ENCODE assay signal across 8 cellular contexts in genomic region chr16:88570691-88571092, GRCh38. TPM values are rescaled to one million over a fixed set of nuclear protein-coding genes. Genes with fewer than 3 reads are reported as not detected.
A peak's percentile ranks its signal among the peaks of the same experiment; 100 is the strongest.
DNase-seq lines count a peak whose midpoint lies in the region; TF ChIP-seq lines count a peak whose summit lies in the region.

No MANE protein-coding gene starts in this region.

- peak overlapping the region; percentile 81 for H3K9ac ChIP-seq in HUES6 (ENCODE audit: low read length)

- H3K36me3 ChIP-seq in HUES6 (ENCODE audit: control insufficient read depth, insufficient read depth, low read length) (peaks cover 22% of the 10 kb centered on the region), osteoblast (ENCODE audit: insufficient read depth, low read length) (peaks cover 6% of the 10 kb centered on the region)

- H3K36me3 Mint-ChIP-seq in activated CD4-positive, alpha-beta T cell treated with anti-CD3 and anti-CD28 coated beads, Interleukin-2, amount 10 ng/mL, durations not matched to agents 24 days and 14 days (ENCODE audit: low read depth) = peaks cover 17% of the 10 kb centered on the region

- no peaks in the 10 kb centered on the region for H3K27me3 Mint-ChIP-seq in activated CD4-positive, alpha-beta T cell treated with anti-CD3 and anti-CD28 coated beads, Interleukin-2, amount 10 ng/mL, durations not matched to agents 24 days and 14 days

- H3K79me2 ChIP-seq in osteoblast (ENCODE audit: insufficient read depth, low read length) = peaks cover 50% of the 10 kb centered on the region

- no peak overlapping the region for H3K27ac ChIP-seq in HUES6 (ENCODE audit: low read depth, low read length)
- H3K27ac ChIP-seq in osteoblast (ENCODE audit: low read depth, low read length) = peak overlapping the region; percentile 65

- H3K9me3 ChIP-seq in HUES6 (ENCODE audit: control insufficient read depth, insufficient read depth, low read depth, low read length) = no peaks in the 10 kb centered on the region
- H3K9me3 ChIP-seq in osteoblast (ENCODE audit: low read depth, low read length) = no peaks in the 10 kb centered on the region

- peak overlapping the region; percentile 83 for H3K4me2 ChIP-seq in osteoblast (ENCODE audit: insufficient read depth, low read length)

- H4K20me1 ChIP-seq in osteoblast (ENCODE audit: insufficient read depth, low read length) = peaks cover 30% of the 10 kb centered on the region

- peak overlapping the region; percentile 72 for H2AFZ ChIP-seq in osteoblast (ENCODE audit: low read length)

- no peaks in the 10 kb centered on the region for H3K9me3 Mint-ChIP-seq in activated CD4-positive, alpha-beta T cell treated with anti-CD3 and anti-CD28 coated beads, Interleukin-2, amount 10 ng/mL, durations not matched to agents 24 days and 14 days

- peak overlapping the region; percentile 78 for H3K27ac Mint-ChIP-seq in activated CD4-positive, alpha-beta T cell treated with anti-CD3 and anti-CD28 coated beads, Interleukin-2, amount 10 ng/mL, durations not matched to agents 24 days and 14 days

- TF ChIP-seq CTCF in osteoblast (IDR thresholded peaks at IDR 0.05; ENCODE audit: extremely low read depth, low read depth, low read length) = no peak

- peak overlapping the region; percentile 91 for H3K4me3 Mint-ChIP-seq in activated CD4-positive, alpha-beta T cell treated with anti-CD3 and anti-CD28 coated beads, Interleukin-2, amount 10 ng/mL, durations not matched to agents 24 days and 14 days

- DNase-seq in DMS53 (lab: John Stamatoyannopoulos, UW) = peak; percentile 49
- DNase-seq in DMS53 treated with DMSO at 0.1 percent for 48 hours (lab: John Stamatoyannopoulos, UW; ENCODE audit: unreplicated experiment) = no peak
- DNase-seq in activated CD4-positive, alpha-beta T cell treated with anti-CD3 and anti-CD28 coated beads, Interleukin-2, amount 10 ng/mL, durations not matched to agents 24 days and 14 days = peak; percentile 87
- peak; percentile 64 to 72 for DNase-seq in erythroblast (lab: John Stamatoyannopoulos, UW)
- DNase-seq in osteoblast (ENCODE audit: insufficient read length, low spot score, missing footprints) = no peak
- no peak for DNase-seq in cerebellar nuclear complex (lab: John Stamatoyannopoulos, UW)
- no peak for DNase-seq in NCI-H2107 treated with DMSO at 0.1 percent for 48 hours (lab: John Stamatoyannopoulos, UW; ENCODE audit: unreplicated experiment)

- peaks cover 36% of the 10 kb centered on the region for H3K4me1 Mint-ChIP-seq in activated CD4-positive, alpha-beta T cell treated with anti-CD3 and anti-CD28 coated beads, Interleukin-2, amount 10 ng/mL, durations not matched to agents 24 days and 14 days

- intact Hi-C loops in activated CD4-positive, alpha-beta T cell treated with anti-CD3 and anti-CD28 coated beads, Interleukin-2, amount 10 ng/mL, durations not matched to agents 24 days and 14 days (cut with micrococcal nuclease) = loop anchor here (1.0 to 2.0 kb wide), 3 partner anchors 80 to 136 kb away; partner anchors contain the start of genes CTU2, CYBA and RNF166

- no peak for TF ChIP-seq POLR2A in erythroblast (IDR thresholded peaks at IDR 0.05; ENCODE audit: low read length)

- no peaks in the 10 kb centered on the region for H3K27me3 ChIP-seq in HUES6 (ENCODE audit: control insufficient read depth, insufficient read depth, low read length)
- no peaks in the 10 kb centered on the region for H3K27me3 ChIP-seq in osteoblast (ENCODE audit: insufficient read depth, low read length)

- H3K4me3 ChIP-seq in HUES6 (ENCODE audit: low read depth, low read length) (peak overlapping the region; percentile 78), osteoblast (ENCODE audit: insufficient read depth, low read length) (peak overlapping the region; percentile 90)

- peaks cover 8% of the 10 kb centered on the region; the same call in 1 of the 2 replicates for H3K4me1 ChIP-seq in HUES6 (ENCODE audit: control insufficient read depth, insufficient read depth, low read length)
- peaks cover 27% of the 10 kb centered on the region for H3K4me1 ChIP-seq in osteoblast (ENCODE audit: insufficient read depth, low read length)

RNA-seq across cellular contexts. Expression of gene ZC3H18, which starts 0.5 kb away (rescaled TPM):
- total RNA-seq in activated CD4-positive, alpha-beta T cell treated with anti-CD3 and anti-CD28 coated beads, Interleukin-2, amount 10 ng/mL, durations not matched to agents 24 days and 14 days = 106 and 118 TPM in 2 replicates
- total RNA-seq in osteoblast = 10.6 and 10.9 TPM in 2 replicates

Comparison
In these comparisons a context has a peak if more than half of its experiments do, and no peak if none do; other contexts are left out.
1. DNase-seq: peak in DMS53 (single experiment), activated CD4-positive, alpha-beta T cell treated with anti-CD3 and anti-CD28 coated beads, Interleukin-2, amount 10 ng/mL, durations not matched to agents 24 days and 14 days (single experiment) and erythroblast (2 of 2); none in DMS53 treated with DMSO at 0.1 percent for 48 hours (single experiment), osteoblast (single experiment), cerebellar nuclear complex (0 of 2) and NCI-H2107 treated with DMSO at 0.1 percent for 48 hours (single experiment).